Comparison of ENCODE assay signal across 12 cellular contexts in the genomic region with DNA sequence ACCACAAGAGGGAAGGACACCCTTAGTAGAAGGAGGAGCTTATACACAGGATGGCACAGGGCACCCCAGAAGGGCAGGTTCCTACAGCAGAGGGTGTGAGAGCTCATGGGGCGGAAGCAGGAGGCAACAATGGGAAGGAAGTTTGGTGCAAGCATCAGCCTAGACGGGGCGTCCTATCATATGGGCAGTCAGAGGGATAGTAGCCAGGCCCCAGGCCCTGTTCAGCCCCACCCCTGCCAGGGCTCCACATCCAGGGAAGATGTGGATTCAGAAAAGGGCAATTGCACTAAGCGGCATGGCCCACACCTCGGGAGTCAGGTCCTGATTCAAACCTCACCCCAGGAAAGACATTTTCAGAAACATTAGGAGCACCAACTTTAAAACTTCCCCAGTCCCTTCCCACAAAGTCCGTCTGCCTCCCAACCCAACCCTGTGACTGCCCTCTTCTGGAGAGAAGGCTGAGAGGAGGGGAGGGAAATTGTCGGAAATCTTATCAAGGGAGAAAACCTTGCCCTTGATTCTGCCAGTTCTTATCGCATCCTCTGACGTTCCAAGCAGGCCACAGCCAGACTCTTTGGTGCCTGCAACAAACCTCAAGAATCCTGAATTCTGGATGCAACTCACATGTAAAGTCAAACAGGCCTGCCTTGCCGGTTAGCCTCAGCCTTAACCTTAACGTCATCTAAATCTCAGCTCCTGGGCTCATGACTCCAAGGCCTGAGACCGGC.
A peak's percentile ranks its signal among the peaks of the same experiment; 100 is the strongest.
DNase-seq lines count a peak whose midpoint lies in the region; ATAC-seq and TF ChIP-seq lines count a peak whose summit lies in the region.
"Had no signal": no experiment of that assay in that cellular context is flagged by ENCODE, and none has a peak within 500 bp of the region (broad histone marks: within the 10 kb centered on the region; RNA-seq: fewer than 3 reads in every experiment).

No MANE protein-coding gene starts in this region.

- H3K9me3 Mint-ChIP-seq in mesothelial cell of epicardium: peaks cover 4% of the 10 kb centered on the region

- H3K27ac ChIP-seq in C4-2B (no peak overlapping the region), PC-3 (ENCODE audit: low read length) (no peak overlapping the region)
- H3K27ac ChIP-seq: stomach had no signal

- no peak overlapping the region for H3K4me3 ChIP-seq in PC-3 (ENCODE audit: low read length)
- H3K4me3 ChIP-seq in epithelial cell of esophagus (ENCODE audit: low read length): no peak overlapping the region
- H3K4me3 ChIP-seq: stomach had no signal

- no peaks in the 10 kb centered on the region for H3K9me3 ChIP-seq in PC-3 (ENCODE audit: low read length)

- peaks cover 26% of the 10 kb centered on the region for H3K27me3 Mint-ChIP-seq in mesothelial cell of epicardium (ENCODE audit: low read depth)

- intact Hi-C loops in PC-3 (cut with micrococcal nuclease): no loop called here

- no TSS peak for BruUV-seq in PC-3 (replicated peaks; lab: Mats Ljungman, UMichigan)

- H3K9ac ChIP-seq in PC-3 (ENCODE audit: low read length): no peak overlapping the region

- no peaks in the 10 kb centered on the region for H3K4me1 ChIP-seq in PC-3 (ENCODE audit: insufficient read depth, low read length)
- H3K4me1 ChIP-seq: stomach had no signal

- POLR2A ChIA-PET in PC-3 (lab: Charles Lee; ENCODE audit: unreplicated experiment): no interaction called here

- H3K79me2 ChIP-seq in PC-3 (ENCODE audit: low read length): no peaks in the 10 kb centered on the region

- H3K36me3 ChIP-seq in PC-3 (ENCODE audit: low read depth, low read length): no peaks in the 10 kb centered on the region
- H3K36me3 ChIP-seq: stomach had no signal

- TF ChIP-seq CTCF in C4-2B (conservative IDR thresholded peaks at IDR 0.05) (peak; percentile 28), PC-3 (conservative IDR thresholded peaks at IDR 0.05; ENCODE audit: low read depth, low read length) (peak; percentile 43), epithelial cell of esophagus (IDR thresholded peaks at IDR 0.05; ENCODE audit: insufficient read depth, low read depth, low read length, missing control alignments) (peak; percentile 9), mesothelial cell of epicardium (IDR thresholded peaks at IDR 0.05; ENCODE audit: unreplicated experiment) (no peak)

- H3K27me3 ChIP-seq in PC-3 (ENCODE audit: low read length): no peaks in the 10 kb centered on the region
- H3K27me3 ChIP-seq: stomach had no signal

- H2AFZ ChIP-seq in PC-3 (ENCODE audit: low read length): no peak overlapping the region

- no peaks in the 10 kb centered on the region for H3K36me3 Mint-ChIP-seq in mesothelial cell of epicardium
- H3K36me3 Mint-ChIP-seq: CD4-positive, CD25-positive, alpha-beta regulatory T cell had no signal

- H3K9me2 ChIP-seq in PC-3 (replicated peaks; ENCODE audit: low read length): no peaks in the 10 kb centered on the region

- H4K20me1 ChIP-seq in PC-3 (ENCODE audit: low read length): no peaks in the 10 kb centered on the region

- no peak overlapping the region for H3K4me2 ChIP-seq in PC-3 (ENCODE audit: low read length)

- CTCF ChIA-PET in PC-3 (lab: Charles Lee): no interaction called here

- H3K27ac Mint-ChIP-seq in mesothelial cell of epicardium: peak overlapping the region; percentile 56
- H3K27ac Mint-ChIP-seq: CD4-positive, CD25-positive, alpha-beta regulatory T cell had no signal

- H3K4me3 Mint-ChIP-seq in mesothelial cell of epicardium: no peak overlapping the region
- H3K4me3 Mint-ChIP-seq: CD4-positive, CD25-positive, alpha-beta regulatory T cell had no signal

- no peaks in the 10 kb centered on the region for H3F3A ChIP-seq in PC-3 (ENCODE audit: low read length, unreplicated experiment)

- ATAC-seq in PC-3 (no peak), HG03039 (IDR thresholded peaks at IDR 0.05; ENCODE audit: unreplicated experiment) (no peak)

- peaks cover 20% of the 10 kb centered on the region for H3K4me1 Mint-ChIP-seq in mesothelial cell of epicardium
- H3K4me1 Mint-ChIP-seq: CD4-positive, CD25-positive, alpha-beta regulatory T cell had no signal

- DNase-seq in PC-3 (peak; percentile 7), epithelial cell of esophagus (ENCODE audit: low read depth) (no peak), mesothelial cell of epicardium (ENCODE audit: low spot score in 2 of 2, unreplicated experiment in 2 of 2) (peak in 1 of 2 experiments; percentile 38), NCI-H187 (lab: John Stamatoyannopoulos, UW) (no peak), activated gamma-delta T cell (lab: John Stamatoyannopoulos, UW) (no peak), epidermal melanocyte (ENCODE audit: insufficient read length, low spot score) (no peak)
- DNase-seq: CD4-positive, CD25-positive, alpha-beta regulatory T cell; effector CD8-positive, alpha-beta T cell; hypothalamus; stomach had no signal
